8 cellular contexts compared by ENCODE assay signal in genomic region chr17:75088902-75089417, GRCh38. TPM values are rescaled to one million over a fixed set of nuclear protein-coding genes. Genes with fewer than 3 reads are reported as not detected.
DNase-seq lines count a peak whose midpoint lies in the region; FAIRE-seq and TF ChIP-seq lines count a peak whose summit lies in the region.

No MANE protein-coding gene starts in this region.

- H3K79me1 ChIP-seq in trophoblast cell (ENCODE audit: low read length): peaks cover 31% of the 10 kb centered on the region

- peaks cover 21% of the 10 kb centered on the region for H3K79me2 ChIP-seq in trophoblast cell (ENCODE audit: control insufficient read depth, insufficient read depth, low read length, poor library complexity)

- H3K9ac ChIP-seq in ES-I3 (ENCODE audit: low read depth, low read length) (peak overlapping the region; percentile 94), trophoblast cell (ENCODE audit: low read length) (no peak overlapping the region)

- peak overlapping the region; percentile 100 for H4K91ac ChIP-seq in trophoblast cell (ENCODE audit: low read depth, low read length)

- H3K36me3 ChIP-seq in ES-I3 (ENCODE audit: insufficient read depth, low read length): no peaks in the 10 kb centered on the region
- H3K36me3 ChIP-seq in esophagus muscularis mucosa: no peaks in the 10 kb centered on the region
- H3K36me3 ChIP-seq in trophoblast cell (ENCODE audit: control insufficient read depth in 1 of 2, insufficient read depth in 2 of 2, low read length in 2 of 2): peaks cover 0 to 1% of the 10 kb centered on the region in 2 experiments
- H3K36me3 ChIP-seq in adrenal gland (replicated peaks in 1 of 2): no peaks in the 10 kb centered on the region

- H3K23ac ChIP-seq in trophoblast cell (ENCODE audit: low read length): no peak overlapping the region

- WGBS in esophagus muscularis mucosa: 88% methylated on average over 1 of the region's 2 CpGs
- WGBS in trophoblast cell (ENCODE audit: extremely low coverage, insufficient coverage, insufficient read length): no CpG with 5 or more reads among the region's 2 CpGs
- WGBS in adrenal gland, 4 donors: 86 to 100% (median 88%) methylated on average over 1 to 2 of the region's 2 CpGs

- TF ChIP-seq POLR2A in esophagus muscularis mucosa (IDR thresholded peaks at IDR 0.05; ENCODE audit: low read depth): no peak
- no peak for TF ChIP-seq POLR2A in adrenal gland (IDR thresholded peaks at IDR 0.05)

- FAIRE-seq in RCC 7860 (lab: Jason Lieb, UNC): no peak

- peak overlapping the region; percentile 98 for H2BK120ac ChIP-seq in trophoblast cell (ENCODE audit: insufficient read depth, low read length, poor library complexity)

- DNase-seq in RCC 7860 (ENCODE audit: low spot score) (peak; percentile 43), esophagus muscularis mucosa (ENCODE audit: extremely low spot score) (no peak), trophoblast cell (peak; percentile 55 to 65), adrenal gland (no peak), NCI-H1048 (lab: John Stamatoyannopoulos, UW) (no peak), cerebellar nuclear complex (lab: John Stamatoyannopoulos, UW) (no peak)
- DNase-seq in stimulated activated CD4-positive, alpha-beta T cell treated with anti-CD3 and anti-CD28 coated beads, Interleukin-12 subunit alpha, Interleukin-12 subunit beta, amount 100 ng/mL, for 4 hours: no peak

- H3K4me2 ChIP-seq in trophoblast cell (ENCODE audit: low read length): peak overlapping the region; percentile 66

- H3K27me3 ChIP-seq in esophagus muscularis mucosa: peaks cover 0 to 17% (median 0%) of the 10 kb centered on the region in 4 donors
- no peaks in the 10 kb centered on the region for H3K27me3 ChIP-seq in trophoblast cell (ENCODE audit: insufficient read depth, low read length)
- no peaks in the 10 kb centered on the region for H3K27me3 ChIP-seq in adrenal gland

- H3K4me1 ChIP-seq in ES-I3 (ENCODE audit: insufficient read depth, low read length): peaks cover 49% of the 10 kb centered on the region
- peaks cover 33 to 51% (median 47%) of the 10 kb centered on the region in 4 donors for H3K4me1 ChIP-seq in esophagus muscularis mucosa
- peaks cover 53 to 62% of the 10 kb centered on the region in 2 experiments for H3K4me1 ChIP-seq in trophoblast cell (ENCODE audit: control insufficient read depth in 1 of 2, insufficient read depth in 2 of 2, low read length in 2 of 2)
- H3K4me1 ChIP-seq in adrenal gland (replicated peaks in 1 of 2): peaks cover 0 to 19% of the 10 kb centered on the region in 2 donors

- peak overlapping the region; percentile 40 for H4K12ac ChIP-seq in trophoblast cell (ENCODE audit: low read depth, low read length)

- H2AK5ac ChIP-seq in trophoblast cell (ENCODE audit: low read length): peak overlapping the region; percentile 96

- H3K27ac ChIP-seq in esophagus muscularis mucosa (replicated peaks in 1 of 4): peak overlapping the region; percentile 69 to 81 (median 76)
- H3K27ac ChIP-seq in trophoblast cell (ENCODE audit: low read depth, low read length): peak overlapping the region; percentile 100
- H3K27ac ChIP-seq in adrenal gland: peak overlapping the region in 2 of 5 donors; percentile 72 to 77

- H3K18ac ChIP-seq in trophoblast cell (ENCODE audit: low read length): peak overlapping the region; percentile 98

- H3K4me3 ChIP-seq in esophagus muscularis mucosa: peak overlapping the region in 1 of 4 donors; percentile 55
- no peak overlapping the region for H3K4me3 ChIP-seq in trophoblast cell (ENCODE audit: low read depth, low read length)
- peak overlapping the region in 1 of 4 donors; percentile 38 for H3K4me3 ChIP-seq in adrenal gland

- H2AFZ ChIP-seq in trophoblast cell (ENCODE audit: insufficient read depth, low read length, poor library complexity): no peak overlapping the region

- TF ChIP-seq EP300 in esophagus muscularis mucosa (IDR thresholded peaks at IDR 0.05): no peak

- H3K14ac ChIP-seq in trophoblast cell (ENCODE audit: low read length): peak overlapping the region; percentile 99

- intact Hi-C loops in esophagus muscularis mucosa (cut with DNase I) (no loop called here), adrenal gland (cut with DNase I) (no loop called here)

- peak overlapping the region; percentile 31 for H4K8ac ChIP-seq in trophoblast cell (ENCODE audit: low read depth, low read length)

- H2BK12ac ChIP-seq in trophoblast cell (ENCODE audit: low read length): peak overlapping the region; percentile 91

- H3K4ac ChIP-seq in trophoblast cell (ENCODE audit: low read depth, low read length): peak overlapping the region; percentile 97

- H3K9me3 ChIP-seq in ES-I3 (ENCODE audit: control insufficient read depth, insufficient read depth, low read length) (no peaks in the 10 kb centered on the region), esophagus muscularis mucosa (no peaks in the 10 kb centered on the region), trophoblast cell (ENCODE audit: insufficient read depth, low read depth, low read length) (peaks cover 3% of the 10 kb centered on the region), adrenal gland (replicated peaks in 1 of 3) (no peaks in the 10 kb centered on the region)

- peak overlapping the region; percentile 99 for H2BK5ac ChIP-seq in trophoblast cell (ENCODE audit: low read depth, low read length, poor library complexity)

- TF ChIP-seq CTCF in esophagus muscularis mucosa (IDR thresholded peaks at IDR 0.05): no peak
- TF ChIP-seq CTCF in adrenal gland (IDR thresholded peaks at IDR 0.05): no peak

RNA-seq across cellular contexts. Expression of gene SLC16A5, which starts 1.2 kb away (rescaled TPM):
- total RNA-seq in esophagus muscularis mucosa (1 to 10 TPM; 3.8 to 9.7 (median 7.6) TPM), adrenal gland (1 to 10 TPM in 7 of 8 donors, under 1 TPM in 1; 0.91 to 3.0 (median 1.7) TPM)
- polyA plus RNA-seq in trophoblast cell (2013): 18.8 and 19.2 TPM in 2 replicates
- polyA plus RNA-seq in adrenal gland: 1 to 10 TPM in 2 of 3 donors, under 1 TPM in 1; 0.77 to 3.9 (median 2.1) TPM

RNA-seq across cellular contexts. Expression of gene ARMC7, which starts 20.8 kb away (rescaled TPM):
- 10 to 100 TPM in 1 of 4 donors, 1 to 10 TPM in 3; 3.5 to 10.3 (median 6.7) TPM for total RNA-seq in esophagus muscularis mucosa
- 8.6 and 8.7 TPM in 2 replicates for polyA plus RNA-seq in trophoblast cell (2013)
- 10 to 100 TPM in 1 of 8 donors, 1 to 10 TPM in 7; 4.9 to 13.8 (median 9.0) TPM for total RNA-seq in adrenal gland
- polyA plus RNA-seq in adrenal gland: 1 to 10 TPM; 5.5 to 7.1 (median 5.8) TPM

RNA-seq across cellular contexts. Expression of gene KCTD2, which starts 41.9 kb away (rescaled TPM):
- total RNA-seq in esophagus muscularis mucosa (10 to 100 TPM; 20.3 to 37.7 (median 29.9) TPM), adrenal gland (10 to 100 TPM; 38.2 to 49.2 (median 41.8) TPM)
- polyA plus RNA-seq in trophoblast cell (2013): 17.4 and 18.4 TPM in 2 replicates
- polyA plus RNA-seq in adrenal gland: 10 to 100 TPM; 20.6 to 52.4 (median 24.3) TPM

RNA-seq across cellular contexts. Expression of gene ATP5PD, which starts 42.2 kb away (rescaled TPM):
- total RNA-seq in esophagus muscularis mucosa (100 to 1,000 TPM; 202 to 388 (median 256) TPM), adrenal gland (100 to 1,000 TPM; 215 to 452 (median 276) TPM)
- polyA plus RNA-seq in trophoblast cell (2013): 250 and 260 TPM in 2 replicates
- 100 to 1,000 TPM; 393 to 826 (median 646) TPM for polyA plus RNA-seq in adrenal gland

RNA-seq across cellular contexts. Expression of gene NT5C, which starts 42.6 kb away (rescaled TPM):
- total RNA-seq in esophagus muscularis mucosa: 10 to 100 TPM; 70.6 to 98.7 (median 75.1) TPM
- polyA plus RNA-seq in trophoblast cell (2013): 45.3 and 47.2 TPM in 2 replicates
- total RNA-seq in adrenal gland: 100 to 1,000 TPM in 1 of 8 donors, 10 to 100 TPM in 7; 33.4 to 112 (median 62.9) TPM
- polyA plus RNA-seq in adrenal gland: 100 to 1,000 TPM in 2 of 3 donors, 10 to 100 TPM in 1; 20.6 to 124 (median 114) TPM

Comparison
In these comparisons a context has a peak if more than half of its experiments do, and no peak if none do; other contexts are left out.
1. DNase-seq: peak in RCC 7860 (single experiment) and trophoblast cell (2 of 2); none in esophagus muscularis mucosa (single experiment), adrenal gland (0 of 7), stimulated activated CD4-positive, alpha-beta T cell treated with anti-CD3 and anti-CD28 coated beads, Interleukin-12 subunit alpha, Interleukin-12 subunit beta, amount 100 ng/mL, for 4 hours (single experiment), NCI-H1048 (single experiment) and cerebellar nuclear complex (0 of 2).